Comparison of ENCODE assay signal across 17 cellular contexts in genomic region chr18:32104516-32104915, GRCh38. TPM values are rescaled to one million over a fixed set of nuclear protein-coding genes. Genes with fewer than 3 reads are reported as not detected.
A peak's percentile ranks its signal among the peaks of the same experiment; 100 is the strongest.
DNase-seq lines count a peak whose midpoint lies in the region; ATAC-seq, FAIRE-seq and TF ChIP-seq lines count a peak whose summit lies in the region.
"Had no signal": no experiment of that assay in that cellular context is flagged by ENCODE, and none has a peak within 500 bp of the region (broad histone marks: within the 10 kb centered on the region; RNA-seq: fewer than 3 reads in every experiment).

No MANE protein-coding gene starts in this region.

- no peak for TF ChIP-seq POLR2A in K562 (conservative IDR thresholded peaks at IDR 0.05)

- no peak overlapping the region for H3K4me3 ChIP-seq in K562
- H3K4me3 ChIP-seq: GM23338 had no signal

- no peak overlapping the region for H3K27ac ChIP-seq in K562 (ENCODE audit: extremely low read depth, low read depth, low read length)
- H3K27ac ChIP-seq: HL-60 had no signal

- peaks cover 0 to 2% of the 10 kb centered on the region in 2 experiments; a peak in 3 of 5 replicates for H3K4me1 ChIP-seq in K562 (replicated peaks in 1 of 2; ENCODE audit: control insufficient read depth in 2 of 2, insufficient read depth in 2 of 2, low read length in 2 of 2)

- H3K27me3 Mint-ChIP-seq in activated naive CD4-positive, alpha-beta T cell treated with anti-CD3 and anti-CD28 coated beads, Interleukin-2, amount 50 U/mL, for 24 hours = no peaks in the 10 kb centered on the region
- H3K27me3 Mint-ChIP-seq in WTC11 (ENCODE audit: low read depth) (no peaks in the 10 kb centered on the region), progenitor cell of endocrine pancreas (no peaks in the 10 kb centered on the region)

- CTCF ChIA-PET in WTC11 (lab: Charles Lee) (no interaction called here), K562 (lab: Yijun Ruan, JAX; ENCODE audit: low intra/inter-chr PET ratio) (no interaction called here)

- ATAC-seq in activated naive CD4-positive, alpha-beta T cell treated with anti-CD3 and anti-CD28 coated beads, Interleukin-2, amount 50 U/mL, for 72 hours = no peak
- ATAC-seq in WTC11 (no peak), K562 (no peak), Right ventricle myocardium superior (ENCODE audit: poor library complexity) (no peak)
- ATAC-seq: CD8-positive, alpha-beta T cell; GM23338 had no signal

- no peak for DNase-seq in activated naive CD4-positive, alpha-beta T cell treated with anti-CD3 and anti-CD28 coated beads, Interleukin-2, amount 50 U/mL, for 72 hours (ENCODE audit: low spot score in 2 of 2)
- DNase-seq in WTC11 (ENCODE audit: low spot score) (no peak), K562 (ENCODE audit: extremely low read depth in 1 of 4, low spot score in 3 of 4) (no peak), progenitor cell of endocrine pancreas (ENCODE audit: low spot score, unreplicated experiment) (no peak), Right ventricle myocardium superior (no peak), A172 (ENCODE audit: low spot score) (no peak)
- DNase-seq: CD8-positive, alpha-beta T cell; COR-L47; DMS153; DND-41; H7 had no signal

- no peaks in the 10 kb centered on the region for H4K20me1 ChIP-seq in K562 (replicated peaks; ENCODE audit: control insufficient read depth, insufficient read depth, low read length)

- peaks cover 14% of the 10 kb centered on the region for H3K36me3 Mint-ChIP-seq in activated naive CD4-positive, alpha-beta T cell treated with anti-CD3 and anti-CD28 coated beads, Interleukin-2, amount 50 U/mL, for 24 hours
- H3K36me3 Mint-ChIP-seq in activated naive CD4-positive, alpha-beta T cell treated with anti-CD3 and anti-CD28 coated beads, Interleukin-2, amount 50 U/mL, for 72 hours = peaks cover 0 to 35% of the 10 kb centered on the region in 2 donors
- H3K36me3 Mint-ChIP-seq in WTC11 (peaks cover 16% of the 10 kb centered on the region), progenitor cell of endocrine pancreas (ENCODE audit: insufficient read depth) (peaks cover 14% of the 10 kb centered on the region)

- H3K4me2 ChIP-seq in K562 (ENCODE audit: insufficient read depth, low read length) = no peak overlapping the region
- H3K4me2 ChIP-seq: GM23338 had no signal

- H3K4me1 Mint-ChIP-seq in activated naive CD4-positive, alpha-beta T cell treated with anti-CD3 and anti-CD28 coated beads, Interleukin-2, amount 50 U/mL, for 24 hours = peaks cover 60% of the 10 kb centered on the region
- H3K4me1 Mint-ChIP-seq in WTC11 (peaks cover 3% of the 10 kb centered on the region; the same call in 1 of the 2 replicates), progenitor cell of endocrine pancreas (ENCODE audit: low read depth) (peaks cover 4% of the 10 kb centered on the region)
- H3K4me1 Mint-ChIP-seq: GM23338 had no signal

- TF ChIP-seq EP300 in K562 (IDR thresholded peaks at IDR 0.05; ENCODE audit: low read length) = no peak

- peak overlapping the region; percentile 73 for H3K27ac Mint-ChIP-seq in activated naive CD4-positive, alpha-beta T cell treated with anti-CD3 and anti-CD28 coated beads, Interleukin-2, amount 50 U/mL, for 24 hours
- no peak overlapping the region for H3K27ac Mint-ChIP-seq in activated naive CD4-positive, alpha-beta T cell treated with anti-CD3 and anti-CD28 coated beads, Interleukin-2, amount 50 U/mL, for 72 hours
- peak overlapping the region; percentile 8; the same call in 1 of the 2 replicates for H3K27ac Mint-ChIP-seq in WTC11
- H3K27ac Mint-ChIP-seq in progenitor cell of endocrine pancreas = peak overlapping the region; percentile 27
- H3K27ac Mint-ChIP-seq: CD8-positive, alpha-beta T cell; GM23338 had no signal

- no peaks in the 10 kb centered on the region for H3K9me3 Mint-ChIP-seq in activated naive CD4-positive, alpha-beta T cell treated with anti-CD3 and anti-CD28 coated beads, Interleukin-2, amount 50 U/mL, for 24 hours
- H3K9me3 Mint-ChIP-seq in activated naive CD4-positive, alpha-beta T cell treated with anti-CD3 and anti-CD28 coated beads, Interleukin-2, amount 50 U/mL, for 72 hours = no peaks in the 10 kb centered on the region
- H3K9me3 Mint-ChIP-seq in WTC11 (no peaks in the 10 kb centered on the region), progenitor cell of endocrine pancreas (ENCODE audit: low read depth) (no peaks in the 10 kb centered on the region)
- H3K9me3 Mint-ChIP-seq: CD8-positive, alpha-beta T cell; GM23338 had no signal

- in situ Hi-C loops in K562 (cut with MboI) = no loop called here

- H3K27me3 ChIP-seq in K562 (ENCODE audit: control insufficient read depth in 2 of 2, insufficient read depth in 2 of 2, low read length in 2 of 2) = no peaks in the 10 kb centered on the region

- TF ChIP-seq CTCF in WTC11 (IDR thresholded peaks at IDR 0.05) = no peak
- TF ChIP-seq CTCF in K562 (IDR thresholded peaks at IDR 0.05 in 2 of 3, conservative IDR thresholded peaks at IDR 0.05 in 1 of 3; ENCODE audit: insufficient read depth in 2 of 3, low read depth in 1 of 3, low read length in 3 of 3) = no peak
- TF ChIP-seq CTCF in progenitor cell of endocrine pancreas (IDR thresholded peaks at IDR 0.05; ENCODE audit: unreplicated experiment) = no peak

- no peak overlapping the region for H2AFZ ChIP-seq in K562 (ENCODE audit: low read depth, low read length)
- H2AFZ ChIP-seq: GM23338 had no signal

- no TSS peak for BruUV-seq in K562 (replicated peaks; lab: Mats Ljungman, UMichigan)

- H3K36me3 ChIP-seq in K562 (ENCODE audit: control insufficient read depth, insufficient read depth, low read length) = peaks cover 47% of the 10 kb centered on the region; the same call in 2 of the 3 replicates

- H3K4me3 Mint-ChIP-seq in activated naive CD4-positive, alpha-beta T cell treated with anti-CD3 and anti-CD28 coated beads, Interleukin-2, amount 50 U/mL, for 24 hours = peak overlapping the region; percentile 32
- no peak overlapping the region for H3K4me3 Mint-ChIP-seq in WTC11
- H3K4me3 Mint-ChIP-seq in progenitor cell of endocrine pancreas (ENCODE audit: low read depth) = no peak overlapping the region
- H3K4me3 Mint-ChIP-seq: CD14-positive monocyte; CD8-positive, alpha-beta T cell; GM23338 had no signal

- FAIRE-seq in K562 (lab: Jason Lieb, UNC) = no peak
- FAIRE-seq: D721Med, GM18507 had no signal

- H3K9ac ChIP-seq in K562 (ENCODE audit: insufficient read depth in 1 of 2, low read depth in 2 of 2, low read length in 2 of 2) = no peak overlapping the region

- H3K9me3 ChIP-seq in K562 (replicated peaks; ENCODE audit: control insufficient read depth, insufficient read depth, low read depth, low read length) = no peaks in the 10 kb centered on the region

- H3K9me1 ChIP-seq in K562 (ENCODE audit: control insufficient read depth, insufficient read depth, low read length) = no peaks in the 10 kb centered on the region

- TF ChIP-seq RAD21 in K562 (CRISPR knock-in tag; conservative IDR thresholded peaks at IDR 0.05 in 1 of 2, IDR thresholded peaks at IDR 0.05 in 1 of 2) = no peak

- POLR2A ChIA-PET in WTC11 (lab: Charles Lee) = no interaction called here
- POLR2A ChIA-PET in K562 (lab: Yijun Ruan, JAX) = interaction anchor here (1.0 to 1.9 kb wide), 4 partner anchors 9 to 18 kb away, joined by 3 to 8 read pairs (median 6); partner anchors contain the start of gene RNF138

- peaks cover 95% of the 10 kb centered on the region for H3K79me2 ChIP-seq in K562 (ENCODE audit: control insufficient read depth, insufficient read depth, low read length)

- 69% methylated on average over 2 of the region's 2 CpGs for WGBS in K562 (ENCODE audit: insufficient coverage, low coverage, missing lambda C conversion rate)

- intact Hi-C loops in K562 (cut with micrococcal nuclease) = no loop called here
- intact Hi-C loops in Right ventricle myocardium superior (cut with DNase I) = no loop called here

TF ChIP-seq in WTC11, 78 proteins besides CTCF, POLR2A, EP300 and RAD21 (continues in another document):
- no peak for TF ChIP-seq KAT7 (CRISPR knock-in tag; IDR thresholded peaks at IDR 0.05; ENCODE audit: borderline replicate concordance)
- TF ChIP-seq ZNF219 (CRISPR knock-in tag; IDR thresholded peaks at IDR 0.05; ENCODE audit: borderline replicate concordance) = no peak

TF ChIP-seq in K562, 482 proteins besides CTCF, POLR2A, EP300 and RAD21 (continues in another document):
- TF ChIP-seq TFAP4 (CRISPR knock-in tag; IDR thresholded peaks at IDR 0.05; ENCODE audit: borderline replicate concordance) (no peak), ZNF143 (CRISPR knock-in tag; IDR thresholded peaks at IDR 0.05) (no peak)

RNA-seq across cellular contexts. Expression of gene RNF138, which starts 12.8 kb away (rescaled TPM):
- 10 to 100 TPM; 58.8 to 64.7 TPM for total RNA-seq in activated naive CD4-positive, alpha-beta T cell treated with anti-CD3 and anti-CD28 coated beads, Interleukin-2, amount 50 U/mL, for 72 hours
- total RNA-seq in WTC11 (2021) = 98.4 to 106 TPM (median 103 TPM) in 3 replicates
- total RNA-seq in K562 (2011; cell fraction: chromatin; rRNA removed; ENCODE audit: low replicate concordance) = 22.1 and 26.9 TPM in 2 replicates
- total RNA-seq in K562 (2011; cell fraction: nucleolus; rRNA removed) = 29.9 and 33.3 TPM in 2 replicates
- total RNA-seq in K562 (2011; cell fraction: nucleoplasm; rRNA removed) = 30.0 and 31.4 TPM in 2 replicates
- 52.0 and 57.1 TPM in 2 replicates for total RNA-seq in K562 (2014; rRNA removed)
- total RNA-seq in K562 (2014; rRNA removed; fragmentation: Illumina TruSeq; extraction: Trizol) = 80.6 and 89.3 TPM in 2 replicates
- 80.2 and 83.0 TPM in 2 replicates for total RNA-seq in K562 (2015; rRNA removed; fragmentation: Illumina TruSeq; extraction: Trizol)
- total RNA-seq in K562 (2021) = 100 and 105 TPM in 2 replicates
- 41.6 and 47.6 TPM in 2 replicates for polyA plus RNA-seq in K562 (2011; rRNA removed)
- 40.6 and 48.8 TPM in 2 replicates for polyA plus RNA-seq in K562 (2011; cell fraction: cytosol; rRNA removed)
- polyA plus RNA-seq in K562 (2011; cell fraction: nucleus; rRNA removed) = 27.2 and 40.2 TPM in 2 replicates
- 46.0 and 49.9 TPM in 2 replicates for polyA plus RNA-seq in K562 (2012)
- 64.2 and 65.8 TPM in 2 replicates for polyA plus RNA-seq in K562 (2014; fragmentation: Illumina TruSeq; extraction: Trizol)
- polyA plus RNA-seq in K562 (2014; fragmentation: Nextera tagmentation; extraction: Ambion mirVana) = 10 to 100 TPM; 51.1 to 55.9 TPM
- polyA plus RNA-seq in K562 (2014; rRNA removed) = 58.2 and 62.5 TPM in 2 replicates
- 88.5 and 97.6 TPM in 2 replicates for polyA minus RNA-seq in K562 (2011; rRNA and poly(A)+ RNA removed)
- polyA minus RNA-seq in K562 (2011; cell fraction: cytosol; rRNA and poly(A)+ RNA removed) = 128 and 137 TPM in 2 replicates
- polyA minus RNA-seq in K562 (2011; cell fraction: nucleus; rRNA and poly(A)+ RNA removed) = 30.6 and 35.9 TPM in 2 replicates
- 46.5 and 48.2 TPM in 2 replicates for total RNA-seq in progenitor cell of endocrine pancreas
- total RNA-seq in Right ventricle myocardium superior = 8.9 TPM
- total RNA-seq in A172 (2014; rRNA removed; shearing (Covaris generic)) = 40.6 and 65.3 TPM in 2 replicates

Comparison
In these comparisons a context has a peak if more than half of its experiments do, and no peak if none do; other contexts are left out.
1. H3K27ac Mint-ChIP-seq: peak in activated naive CD4-positive, alpha-beta T cell treated with anti-CD3 and anti-CD28 coated beads, Interleukin-2, amount 50 U/mL, for 24 hours (single experiment), WTC11 (single experiment) and progenitor cell of endocrine pancreas (single experiment); none in activated naive CD4-positive, alpha-beta T cell treated with anti-CD3 and anti-CD28 coated beads, Interleukin-2, amount 50 U/mL, for 72 hours (0 of 2).